15 cellular contexts compared by ENCODE assay signal in the genomic region with DNA sequence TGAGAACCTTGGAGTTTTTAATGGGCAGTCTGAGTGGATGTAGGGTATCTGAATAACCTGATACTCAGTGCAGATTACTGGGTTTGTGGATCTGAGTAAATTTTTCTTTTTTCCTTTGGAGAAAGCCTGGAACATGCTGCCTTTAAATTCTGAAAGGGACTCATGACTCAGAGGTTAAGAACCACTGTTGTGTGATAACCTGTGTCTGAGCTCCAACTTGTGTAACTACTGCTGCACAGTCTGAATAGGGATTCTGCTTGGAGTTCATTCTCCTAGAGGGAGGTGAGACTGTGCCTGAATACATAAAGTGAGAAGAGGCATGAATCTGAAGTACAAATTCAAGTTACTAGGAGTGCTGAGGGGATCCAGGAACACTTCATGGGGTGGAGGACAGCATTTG. TPM values are rescaled to one million over a fixed set of nuclear protein-coding genes. Genes with fewer than 3 reads are reported as not detected.
DNase-seq lines count a peak whose midpoint lies in the region; ATAC-seq, FAIRE-seq and TF ChIP-seq lines count a peak whose summit lies in the region.
"Had no signal": no experiment of that assay in that cellular context is flagged by ENCODE, and none has a peak within 500 bp of the region (broad histone marks: within the 10 kb centered on the region; RNA-seq: fewer than 3 reads in every experiment).

No MANE protein-coding gene starts in this region.

- no peak for FAIRE-seq in pancreas (lab: Jason Lieb, UNC)

- TF ChIP-seq CTCF in fibroblast of villous mesenchyme (IDR thresholded peaks at IDR 0.05; ENCODE audit: insufficient read depth, low read depth, low read length) (no peak), pancreas (IDR thresholded peaks at IDR 0.05) (no peak)

- H3K27ac ChIP-seq in pancreas, result no peak overlapping the region
- H3K27ac ChIP-seq: sigmoid colon had no signal

- peaks cover under 1 to 46% (median 16%) of the 10 kb centered on the region in 3 donors for H3K36me3 ChIP-seq in pancreas

- H3K4me3 ChIP-seq in fibroblast of villous mesenchyme (ENCODE audit: low read depth, low read length) (no peak overlapping the region), pancreas (no peak overlapping the region)
- H3K4me3 ChIP-seq: adrenal gland, lung, sigmoid colon had no signal

- intact Hi-C loops in pancreas (cut with DNase I), result no loop called here

- no peak for TF ChIP-seq POLR2A in GM18505 (IDR thresholded peaks at IDR 0.05; ENCODE audit: borderline replicate concordance, extremely low read depth, insufficient read depth, insufficient read length)

- H3K4me1 ChIP-seq in pancreas, result peaks cover 11 to 16% (median 11%) of the 10 kb centered on the region in 3 donors

- peak; percentile 21 for DNase-seq in EH (ENCODE audit: low read depth)
- DNase-seq in amniotic epithelial cell (ENCODE audit: low read depth), result peak; percentile 74
- DNase-seq in fibroblast of villous mesenchyme (ENCODE audit: low read depth), result peak; percentile 12
- no peak for DNase-seq in pancreas
- DNase-seq in amygdala (lab: John Stamatoyannopoulos, UW), result no peak
- no peak for DNase-seq in COR-L47 (lab: John Stamatoyannopoulos, UW)
- DNase-seq: activated T-cell treated with anti-CD3 and anti-CD28 coated beads, Interleukin-2, amount 50 U/mL, for 48 hours; NCI-H187 treated with DMSO at 0.1 percent for 48 hours; NCI-H526 treated with DMSO at 0.1 percent for 48 hours; PC-3; sigmoid colon; stimulated activated CD4-positive, alpha-beta T cell treated with anti-CD3 and anti-CD28 coated beads, Interleukin-2, amount 100 ng/mL, for 48 hours had no signal

- no peaks in the 10 kb centered on the region for H3K27me3 ChIP-seq in pancreas
- H3K27me3 ChIP-seq: adrenal gland, sigmoid colon had no signal

- ATAC-seq in pancreas, result peak; percentile 52 to 58 (median 56)
- ATAC-seq in GM18505 (IDR thresholded peaks at IDR 0.05; ENCODE audit: unreplicated experiment), result no peak
- ATAC-seq: PC-3 had no signal

- no peaks in the 10 kb centered on the region for H3K9me3 ChIP-seq in pancreas
- H3K9me3 ChIP-seq: adrenal gland, sigmoid colon had no signal

RNA-seq across cellular contexts. Expression of gene KDM3A, which starts 36.2 kb away (rescaled TPM):
- 15.1 and 17.4 TPM in 2 replicates for total RNA-seq in fibroblast of villous mesenchyme
- 10 to 100 TPM; 21.6 to 35.4 (median 28.3) TPM for total RNA-seq in pancreas
- 10 to 100 TPM; 15.4 to 23.0 TPM for polyA plus RNA-seq in pancreas

Comparison
In these comparisons a context has a peak if more than half of its experiments do, and no peak if none do; other contexts are left out.
1. DNase-seq: peak in EH (single experiment), amniotic epithelial cell (single experiment) and fibroblast of villous mesenchyme (single experiment); none in pancreas (0 of 6), amygdala (0 of 56) and COR-L47 (single experiment).